ENCODE assay signal across 11 cellular contexts in the genomic region with DNA sequence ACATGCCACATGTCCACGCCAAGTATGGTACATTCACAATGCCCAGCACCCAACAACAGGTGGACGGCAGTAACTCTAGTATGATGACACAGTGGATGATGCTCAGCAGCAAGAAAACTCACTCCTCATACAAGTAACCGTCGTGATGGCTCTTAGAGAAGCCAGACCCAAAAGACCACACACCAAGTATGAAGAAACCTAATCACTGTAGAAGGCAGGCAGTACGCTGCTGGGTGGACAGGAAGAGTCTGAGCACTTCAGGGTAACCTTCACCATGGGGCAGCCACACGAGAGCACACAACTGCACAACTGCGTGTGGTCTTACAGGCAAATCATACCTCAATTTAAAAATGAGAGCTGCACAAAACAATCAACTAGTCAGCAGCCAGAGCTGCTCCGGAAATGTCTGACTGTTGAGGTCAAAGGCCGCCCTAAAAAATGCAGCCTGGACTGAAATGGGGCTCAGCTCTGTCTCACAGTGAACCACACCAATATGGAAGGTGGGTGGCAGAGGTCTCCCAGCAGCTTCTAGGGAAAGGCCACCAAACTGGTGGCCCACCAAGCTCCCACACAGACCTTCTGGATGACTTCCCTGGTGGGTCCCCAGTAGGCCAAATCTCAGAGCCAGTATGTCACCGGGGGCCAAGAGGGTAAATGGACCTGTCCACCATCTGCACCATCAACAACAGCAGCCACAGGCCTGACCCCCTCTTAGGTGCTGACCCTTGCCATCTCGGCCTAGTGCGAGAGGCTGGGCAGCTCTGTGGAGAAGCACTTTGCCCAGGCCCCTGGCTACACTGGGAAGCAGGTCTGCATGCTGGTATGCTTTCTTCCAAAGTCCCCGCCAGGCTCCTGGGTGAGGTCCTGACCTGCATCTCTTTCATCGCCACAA. TPM values are rescaled to one million over a fixed set of nuclear protein-coding genes. Genes with fewer than 3 reads are reported as not detected.
A peak's percentile ranks its signal among the peaks of the same experiment; 100 is the strongest.
DNase-seq lines count a peak whose midpoint lies in the region; ATAC-seq and TF ChIP-seq lines count a peak whose summit lies in the region.
"Had no signal": no experiment of that assay in that cellular context is flagged by ENCODE, and none has a peak within 500 bp of the region (broad histone marks: within the 10 kb centered on the region; RNA-seq: fewer than 3 reads in every experiment).

No MANE protein-coding gene starts in this region.

- no peaks in the 10 kb centered on the region for H3K9me3 ChIP-seq in ascending aorta
- no peaks in the 10 kb centered on the region for H3K9me3 ChIP-seq in skeletal muscle tissue (ENCODE audit: control insufficient read depth in 3 of 3, low read length in 3 of 3)

- H3K36me3 ChIP-seq in ascending aorta (no peaks in the 10 kb centered on the region), skeletal muscle tissue (ENCODE audit: control insufficient read depth in 3 of 3, insufficient read depth in 3 of 3, low read length in 3 of 3) (no peaks in the 10 kb centered on the region)

- H3K27ac ChIP-seq in ascending aorta (peak overlapping the region; percentile 17 to 43), skeletal muscle tissue (ENCODE audit: low read depth, low read length) (peak overlapping the region; percentile 27)

- no peak for ATAC-seq in GM21529 (IDR thresholded peaks at IDR 0.05; ENCODE audit: unreplicated experiment)
- ATAC-seq: GM12878 had no signal

- no peak overlapping the region for H3K4me3 ChIP-seq in ascending aorta
- H3K4me3 ChIP-seq in skeletal muscle tissue (ENCODE audit: low read length in 3 of 3), result peak overlapping the region in 1 of 3 donors; percentile 41
- H3K4me3 ChIP-seq: GM12878 had no signal

- TF ChIP-seq CTCF in ascending aorta (IDR thresholded peaks at IDR 0.05), result no peak

- DNase-seq in GM03348 (ENCODE audit: low spot score) (peak; percentile 48), ascending aorta (ENCODE audit: low spot score in 2 of 2) (no peak), hepatic stellate cell (ENCODE audit: low spot score) (peak; percentile 63), anterior cingulate cortex (lab: John Stamatoyannopoulos, UW) (no peak), NCI-H187 (lab: John Stamatoyannopoulos, UW) (no peak), UCSD-AML1 (lab: John Stamatoyannopoulos, UW; ENCODE audit: unreplicated experiment) (no peak)
- DNase-seq: activated CD4-positive, alpha-beta T cell treated with anti-CD3 and anti-CD28 coated beads for 1 hour; CD8-positive, alpha-beta memory T cell had no signal

- peak overlapping the region in 1 of 3 donors; percentile 10 for H3K9ac ChIP-seq in skeletal muscle tissue (ENCODE audit: low read depth in 1 of 3, low read length in 3 of 3)

- intact Hi-C loops in ascending aorta (cut with DNase I), result no loop called here

- no peaks in the 10 kb centered on the region for H3K27me3 ChIP-seq in ascending aorta
- H3K27me3 ChIP-seq in skeletal muscle tissue (ENCODE audit: control insufficient read depth in 3 of 3, insufficient read depth in 3 of 3, low read length in 3 of 3), result no peaks in the 10 kb centered on the region

- H3K4me1 ChIP-seq in ascending aorta, result peaks cover 10 to 25% of the 10 kb centered on the region in 2 donors
- H3K4me1 ChIP-seq in skeletal muscle tissue (ENCODE audit: control insufficient read depth in 3 of 3, insufficient read depth in 3 of 3, low read length in 3 of 3), result peaks cover 42 to 49% (median 43%) of the 10 kb centered on the region in 3 donors

RNA-seq across cellular contexts. Expression of a gene that starts 17.8 kb away (rescaled TPM):
- total RNA-seq in ascending aorta (29.1 TPM), skeletal muscle tissue (29.2 TPM)

Comparison
In these comparisons a context has a peak if more than half of its experiments do, and no peak if none do; other contexts are left out.
1. DNase-seq: peak in GM03348 (single experiment) and hepatic stellate cell (single experiment); none in ascending aorta (0 of 2), anterior cingulate cortex (0 of 58), NCI-H187 (0 of 2) and UCSD-AML1 (single experiment).